9 cellular contexts compared by ENCODE assay signal in genomic region chr2:179268277-179268935, GRCh38. TPM values are rescaled to one million over a fixed set of nuclear protein-coding genes. Genes with fewer than 3 reads are reported as not detected.
DNase-seq lines count a peak whose midpoint lies in the region; ATAC-seq, FAIRE-seq and TF ChIP-seq lines count a peak whose summit lies in the region.
"Had no signal": no experiment of that assay in that cellular context is flagged by ENCODE, and none has a peak within 500 bp of the region (broad histone marks: within the 10 kb centered on the region; RNA-seq: fewer than 3 reads in every experiment).

No MANE protein-coding gene starts in this region.

- no peak overlapping the region for H2AFZ ChIP-seq in astrocyte (ENCODE audit: low read depth, low read length)

- H3K4me1 ChIP-seq in astrocyte (ENCODE audit: insufficient read depth, low read length): peaks cover 8% of the 10 kb centered on the region
- H3K4me1 ChIP-seq in subcutaneous abdominal adipose tissue (ENCODE audit: control insufficient read depth in 5 of 5, insufficient read depth in 5 of 5, low read length in 5 of 5): peaks cover 0 to 47% (median 33%) of the 10 kb centered on the region in 5 donors

- H3K27ac ChIP-seq in astrocyte (ENCODE audit: low read depth, low read length): no peak overlapping the region
- H3K27ac ChIP-seq in subcutaneous abdominal adipose tissue (ENCODE audit: low read depth, low read length): peak overlapping the region; percentile 71

- H3K79me2 ChIP-seq in astrocyte (ENCODE audit: insufficient read depth, low read length): peaks cover 6% of the 10 kb centered on the region

- H3K27me3 Mint-ChIP-seq in astrocyte (ENCODE audit: low read depth, unreplicated experiment) (no peaks in the 10 kb centered on the region), nephron progenitor cell (ENCODE audit: low read depth, poor library complexity) (peaks cover 9% of the 10 kb centered on the region)

- DNase-seq in stimulated activated CD4-positive, alpha-beta T cell treated with anti-CD3 and anti-CD28 coated beads, Interleukin-15, amount 100 ng/mL, for 24 hours: peak; percentile 22
- no peak for DNase-seq in stimulated activated CD4-positive, alpha-beta T cell treated with anti-CD3 and anti-CD28 coated beads, Interleukin-4, amount 100 ng/mL, for 4 hours
- DNase-seq in astrocyte (ENCODE audit: low read depth) (peak; percentile 6), NCI-H1092 treated with DMSO at 0.1 percent for 48 hours (lab: John Stamatoyannopoulos, UW) (no peak), nephron progenitor cell (no peak)
- DNase-seq in activated T-cell treated with anti-CD3 and anti-CD28 coated beads, Interleukin-2, amount 50 U/mL, for 1 hour: no peak

- H3K27me3 ChIP-seq in astrocyte (ENCODE audit: insufficient read depth, low read length): no peaks in the 10 kb centered on the region
- no peaks in the 10 kb centered on the region for H3K27me3 ChIP-seq in subcutaneous abdominal adipose tissue (ENCODE audit: control insufficient read depth in 5 of 5, insufficient read depth in 4 of 5, low read length in 5 of 5)

- H3K4me2 ChIP-seq in astrocyte (ENCODE audit: low read length): no peak overlapping the region

- TF ChIP-seq CTCF in astrocyte (IDR thresholded peaks at IDR 0.05; ENCODE audit: insufficient read depth, low read depth, low read length) (no peak), nephron progenitor cell (IDR thresholded peaks at IDR 0.05) (no peak)

- no peak overlapping the region for H3K27ac Mint-ChIP-seq in astrocyte (ENCODE audit: unreplicated experiment)
- H3K27ac Mint-ChIP-seq in nephron progenitor cell: no peak overlapping the region
- H3K27ac Mint-ChIP-seq: stimulated activated naive CD8-positive, alpha-beta T cell treated with anti-CD3 and anti-CD28 coated beads, Interleukin-15, Interleukin-2, amounts not matched to agents 100 ng/mL and 50 ng/mL, for 24 hours had no signal

- FAIRE-seq in astrocyte (lab: Jason Lieb, UNC): no peak

- no peak overlapping the region for H3K9ac ChIP-seq in astrocyte (ENCODE audit: low read length)
- H3K9ac ChIP-seq in subcutaneous abdominal adipose tissue (ENCODE audit: low read length in 5 of 5): no peak overlapping the region

- H3K36me3 Mint-ChIP-seq in astrocyte (ENCODE audit: low read depth, unreplicated experiment): no peaks in the 10 kb centered on the region
- H3K36me3 Mint-ChIP-seq in nephron progenitor cell (ENCODE audit: low read depth): no peaks in the 10 kb centered on the region

- no peak overlapping the region for H3K4me3 Mint-ChIP-seq in astrocyte (ENCODE audit: unreplicated experiment)
- no peak overlapping the region for H3K4me3 Mint-ChIP-seq in nephron progenitor cell
- H3K4me3 Mint-ChIP-seq: stimulated activated naive CD8-positive, alpha-beta T cell treated with anti-CD3 and anti-CD28 coated beads, Interleukin-15, Interleukin-2, amounts not matched to agents 100 ng/mL and 50 ng/mL, for 24 hours had no signal

- H3K9me3 Mint-ChIP-seq in astrocyte (ENCODE audit: unreplicated experiment): no peaks in the 10 kb centered on the region
- H3K9me3 Mint-ChIP-seq in nephron progenitor cell: no peaks in the 10 kb centered on the region
- H3K9me3 Mint-ChIP-seq: stimulated activated naive CD8-positive, alpha-beta T cell treated with anti-CD3 and anti-CD28 coated beads, Interleukin-15, Interleukin-2, amounts not matched to agents 100 ng/mL and 50 ng/mL, for 24 hours had no signal

- H4K20me1 ChIP-seq in astrocyte (ENCODE audit: insufficient read depth, low read length): no peaks in the 10 kb centered on the region

- H3K9me3 ChIP-seq in astrocyte (ENCODE audit: insufficient read depth, low read depth, low read length) (no peaks in the 10 kb centered on the region), subcutaneous abdominal adipose tissue (ENCODE audit: control insufficient read depth in 5 of 5, low read length in 5 of 5) (no peaks in the 10 kb centered on the region)

- H3K36me3 ChIP-seq in astrocyte (ENCODE audit: insufficient read depth, low read length): no peaks in the 10 kb centered on the region
- no peaks in the 10 kb centered on the region for H3K36me3 ChIP-seq in subcutaneous abdominal adipose tissue (ENCODE audit: control insufficient read depth in 5 of 5, insufficient read depth in 5 of 5, low read length in 5 of 5)

- no peak overlapping the region for H3K4me3 ChIP-seq in astrocyte (ENCODE audit: insufficient read depth, low read depth, low read length)
- no peak overlapping the region for H3K4me3 ChIP-seq in subcutaneous abdominal adipose tissue (ENCODE audit: low read depth in 1 of 5, low read length in 5 of 5)

- H3K4me1 Mint-ChIP-seq in astrocyte (ENCODE audit: low read depth, unreplicated experiment): peaks cover 10% of the 10 kb centered on the region
- H3K4me1 Mint-ChIP-seq in nephron progenitor cell: peaks cover 23% of the 10 kb centered on the region

- ATAC-seq in HG03520 (IDR thresholded peaks at IDR 0.05; ENCODE audit: unreplicated experiment): peak; percentile 37

RNA-seq across cellular contexts. Expression of gene SESTD1, which starts 3.8 kb away (rescaled TPM):
- total RNA-seq in astrocyte: 19.4 and 21.9 TPM in 2 replicates

Comparison
In these comparisons a context has a peak if more than half of its experiments do, and no peak if none do; other contexts are left out.
1. DNase-seq: peak in stimulated activated CD4-positive, alpha-beta T cell treated with anti-CD3 and anti-CD28 coated beads, Interleukin-15, amount 100 ng/mL, for 24 hours (single experiment) and astrocyte (single experiment); none in stimulated activated CD4-positive, alpha-beta T cell treated with anti-CD3 and anti-CD28 coated beads, Interleukin-4, amount 100 ng/mL, for 4 hours (0 of 2), NCI-H1092 treated with DMSO at 0.1 percent for 48 hours (single experiment), activated T-cell treated with anti-CD3 and anti-CD28 coated beads, Interleukin-2, amount 50 U/mL, for 1 hour (single experiment) and nephron progenitor cell (single experiment).